ENCODE assay signal across 11 cellular contexts in the genomic region with DNA sequence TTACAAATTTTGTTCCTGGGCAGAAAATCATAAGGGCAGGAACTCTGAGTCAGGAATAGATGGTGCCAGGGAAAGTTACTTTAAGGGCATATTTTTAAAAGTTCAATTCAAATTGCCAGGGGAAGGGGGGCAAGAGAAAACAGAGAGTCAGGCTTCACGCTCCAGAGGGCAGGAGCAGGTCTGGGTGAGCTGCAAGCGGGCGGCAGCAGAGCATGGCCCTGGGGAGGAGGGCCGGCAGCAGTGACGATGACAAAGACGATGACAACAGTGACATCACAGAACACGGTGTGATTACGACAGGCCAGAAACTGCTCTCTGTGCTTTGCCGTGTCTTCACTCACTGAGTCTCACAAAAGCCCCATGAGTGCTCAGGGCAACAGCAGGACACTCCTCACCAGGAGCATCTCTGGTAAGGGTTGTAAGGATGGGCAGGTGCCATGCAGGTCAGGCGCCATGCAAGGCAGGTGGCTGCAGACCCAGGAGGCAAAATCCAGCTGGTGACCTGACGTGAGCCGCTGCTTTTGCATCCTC. TPM values are rescaled to one million over a fixed set of nuclear protein-coding genes. Genes with fewer than 3 reads are reported as not detected.
A peak's percentile ranks its signal among the peaks of the same experiment; 100 is the strongest.
DNase-seq lines count a peak whose midpoint lies in the region; ATAC-seq and TF ChIP-seq lines count a peak whose summit lies in the region.
"Had no signal": no experiment of that assay in that cellular context is flagged by ENCODE, and none has a peak within 500 bp of the region (broad histone marks: within the 10 kb centered on the region; RNA-seq: fewer than 3 reads in every experiment).

No MANE protein-coding gene starts in this region.

- H3K4me1 Mint-ChIP-seq in nephron progenitor cell, result peaks cover 16% of the 10 kb centered on the region
- H3K4me1 Mint-ChIP-seq in activated T-helper 2 cell treated with anti-CD3 and anti-CD28 coated beads, Interferon-gamma antibody, Interleukin-2, Interleukin-4, amounts not matched to agents 10 μg/mL and 5 μg/mL and 100 μg/mL, durations not matched to agents 14 hours and 24 hours and 36 hours (ENCODE audit: low read depth), result no peaks in the 10 kb centered on the region

- no peak for TF ChIP-seq CTCF in nephron progenitor cell (IDR thresholded peaks at IDR 0.05)

- no peaks in the 10 kb centered on the region for H3K27me3 Mint-ChIP-seq in nephron progenitor cell (ENCODE audit: low read depth, poor library complexity)
- no peaks in the 10 kb centered on the region for H3K27me3 Mint-ChIP-seq in activated T-helper 2 cell treated with anti-CD3 and anti-CD28 coated beads, Interferon-gamma antibody, Interleukin-2, Interleukin-4, amounts not matched to agents 10 μg/mL and 5 μg/mL and 100 μg/mL, durations not matched to agents 14 hours and 24 hours and 36 hours (ENCODE audit: low read depth)

- peak; percentile 72 for ATAC-seq in GM18867 (IDR thresholded peaks at IDR 0.05; ENCODE audit: unreplicated experiment)
- ATAC-seq in GM21529 (IDR thresholded peaks at IDR 0.05; ENCODE audit: unreplicated experiment), result peak; percentile 52
- ATAC-seq in HG03432 (IDR thresholded peaks at IDR 0.05; ENCODE audit: unreplicated experiment), result peak; percentile 44

- H3K4me3 Mint-ChIP-seq in nephron progenitor cell, result no peak overlapping the region
- no peak overlapping the region for H3K4me3 Mint-ChIP-seq in activated T-helper 2 cell treated with anti-CD3 and anti-CD28 coated beads, Interferon-gamma antibody, Interleukin-2, Interleukin-4, amounts not matched to agents 10 μg/mL and 5 μg/mL and 100 μg/mL, durations not matched to agents 14 hours and 24 hours and 36 hours (ENCODE audit: low read depth)
- H3K4me3 Mint-ChIP-seq: T-helper 1 cell treated with Interleukin-12 subunit alpha and Interleukin-12 subunit beta and Interleukin-4 antibody, amounts not matched to agents 30 μg/mL and 1 μg/mL, for 36 hours had no signal

- DNase-seq in nephron progenitor cell (peak; percentile 32), SW 1271 (lab: John Stamatoyannopoulos, UW) (no peak)
- DNase-seq in activated T-helper 2 cell treated with anti-CD3 and anti-CD28 coated beads, Interferon-gamma antibody, Interleukin-2, Interleukin-4, amounts not matched to agents 10 μg/mL and 5 μg/mL and 100 μg/mL, durations not matched to agents 14 hours and 24 hours and 36 hours (ENCODE audit: low spot score), result no peak
- no peak for DNase-seq in NK-92 treated with Interleukin-12 subunit alpha and Interleukin-12 subunit beta, amount 100 ng/mL, for 24 hours (lab: John Stamatoyannopoulos, UW)
- no peak for DNase-seq in activated naive CD4-positive, alpha-beta T cell treated with anti-CD3 and anti-CD28 coated beads, Interleukin-2, amount 50 U/mL, for 16 hours
- DNase-seq: activated effector memory CD4-positive, alpha-beta T cell treated with Interleukin-2 at 50 U/mL for 16 hours; ovary had no signal

- peaks cover 50% of the 10 kb centered on the region for H3K36me3 Mint-ChIP-seq in nephron progenitor cell (ENCODE audit: low read depth)
- H3K36me3 Mint-ChIP-seq in activated T-helper 2 cell treated with anti-CD3 and anti-CD28 coated beads, Interferon-gamma antibody, Interleukin-2, Interleukin-4, amounts not matched to agents 10 μg/mL and 5 μg/mL and 100 μg/mL, durations not matched to agents 14 hours and 24 hours and 36 hours (ENCODE audit: low read depth), result no peaks in the 10 kb centered on the region

- intact Hi-C loops in activated T-helper 2 cell treated with anti-CD3 and anti-CD28 coated beads, Interferon-gamma antibody, Interleukin-2, Interleukin-4, amounts not matched to agents 10 μg/mL and 5 μg/mL and 100 μg/mL, durations not matched to agents 14 hours and 24 hours and 36 hours (cut with micrococcal nuclease), result no loop called here

- no peaks in the 10 kb centered on the region for H3K9me3 Mint-ChIP-seq in nephron progenitor cell
- H3K9me3 Mint-ChIP-seq in activated T-helper 2 cell treated with anti-CD3 and anti-CD28 coated beads, Interferon-gamma antibody, Interleukin-2, Interleukin-4, amounts not matched to agents 10 μg/mL and 5 μg/mL and 100 μg/mL, durations not matched to agents 14 hours and 24 hours and 36 hours, result no peaks in the 10 kb centered on the region
- H3K9me3 Mint-ChIP-seq: T-helper 1 cell treated with Interleukin-12 subunit alpha and Interleukin-12 subunit beta and Interleukin-4 antibody, amounts not matched to agents 30 μg/mL and 1 μg/mL, for 36 hours had no signal

- H3K27ac Mint-ChIP-seq in nephron progenitor cell, result peak overlapping the region; percentile 25
- no peak overlapping the region for H3K27ac Mint-ChIP-seq in activated T-helper 2 cell treated with anti-CD3 and anti-CD28 coated beads, Interferon-gamma antibody, Interleukin-2, Interleukin-4, amounts not matched to agents 10 μg/mL and 5 μg/mL and 100 μg/mL, durations not matched to agents 14 hours and 24 hours and 36 hours
- H3K27ac Mint-ChIP-seq: T-helper 1 cell treated with Interleukin-12 subunit alpha and Interleukin-12 subunit beta and Interleukin-4 antibody, amounts not matched to agents 30 μg/mL and 1 μg/mL, for 36 hours had no signal

RNA-seq across cellular contexts. Expression of gene CHST10, which starts 23.3 kb away (rescaled TPM):
- 6.8 and 10.5 TPM in 2 replicates for total RNA-seq in activated T-helper 2 cell treated with anti-CD3 and anti-CD28 coated beads, Interferon-gamma antibody, Interleukin-2, Interleukin-4, amounts not matched to agents 10 μg/mL and 5 μg/mL and 100 μg/mL, durations not matched to agents 14 hours and 24 hours and 36 hours
